In genomic region chr18:79405781-79406575, GRCh38 we compare ENCODE assay signal across 8 cellular contexts. TPM values are rescaled to one million over a fixed set of nuclear protein-coding genes. Genes with fewer than 3 reads are reported as not detected.
A peak's percentile ranks its signal among the peaks of the same experiment; 100 is the strongest.
DNase-seq lines count a peak whose midpoint lies in the region; ATAC-seq and TF ChIP-seq lines count a peak whose summit lies in the region.

No MANE protein-coding gene starts in this region.

- peaks cover 3 to 32% of the 10 kb centered on the region in 2 donors for H3K36me3 Mint-ChIP-seq in CD4-positive, alpha-beta memory T cell

- no peaks in the 10 kb centered on the region for H3K9me3 ChIP-seq in CD4-positive, alpha-beta memory T cell (ENCODE audit: control insufficient read depth in 1 of 2, low read length in 2 of 2)

- H3K9me3 Mint-ChIP-seq in CD4-positive, alpha-beta memory T cell = peaks cover 0 to 2% (median 0%) of the 10 kb centered on the region in 8 donors

- H3K4me3 ChIP-seq in CD4-positive, alpha-beta memory T cell (ENCODE audit: low read length in 2 of 2) = peak overlapping the region; percentile 49 to 60

- peak; percentile 91 to 98 (median 95) for DNase-seq in CD4-positive, alpha-beta memory T cell
- DNase-seq in NAMALWA (ENCODE audit: low spot score) (peak; percentile 94), activated T-helper 1 cell treated with Interleukin-2 at 50 U/mL for 16 hours (ENCODE audit: low read depth) (peak; percentile 76), left colon (peak; percentile 76 to 78), foreskin keratinocyte (no peak), NCI-H146 treated with DMSO at 0.1 percent for 48 hours (lab: John Stamatoyannopoulos, UW; ENCODE audit: unreplicated experiment) (no peak)
- peak; percentile 65 to 81 for DNase-seq in stimulated activated CD8-positive, alpha-beta memory T cell treated with anti-CD3 and anti-CD28 coated beads, Interleukin-15, amount 100 ng/mL, for 4 hours (ENCODE audit: low read depth in 2 of 2)

- peaks cover 3% of the 10 kb centered on the region for H3K36me3 ChIP-seq in CD4-positive, alpha-beta memory T cell (ENCODE audit: insufficient read depth, low read length)

- no peaks in the 10 kb centered on the region for H3K27me3 Mint-ChIP-seq in CD4-positive, alpha-beta memory T cell

- intact Hi-C loops in CD4-positive, alpha-beta memory T cell (cut with micrococcal nuclease) = loop anchor here (1.0 to 10.0 kb wide), 3 partner anchors 11 to 341 kb away; partner anchors contain the start of genes ATP9B, CTDP1 and NFATC1
- intact Hi-C loops in left colon (cut with DNase I, micrococcal nuclease) = no loop called here

- peak overlapping the region; percentile 83 to 95 (median 92) for H3K4me3 Mint-ChIP-seq in CD4-positive, alpha-beta memory T cell

- H3K27ac ChIP-seq in CD4-positive, alpha-beta memory T cell (ENCODE audit: low read depth, low read length) = peak overlapping the region; percentile 87
- no peak overlapping the region for H3K27ac ChIP-seq in foreskin keratinocyte

- ATAC-seq in GM21526 (IDR thresholded peaks at IDR 0.05; ENCODE audit: low FRiP score, unreplicated experiment) (peak; percentile 75), left colon (peak; percentile 48), foreskin keratinocyte (no peak)

- no peaks in the 10 kb centered on the region for H3K27me3 ChIP-seq in CD4-positive, alpha-beta memory T cell (ENCODE audit: insufficient read depth, low read length)
- H3K27me3 ChIP-seq in foreskin keratinocyte = no peaks in the 10 kb centered on the region

- peaks cover 40 to 66% (median 55%) of the 10 kb centered on the region in 4 donors for H3K4me1 Mint-ChIP-seq in CD4-positive, alpha-beta memory T cell

- no peak for TF ChIP-seq CTCF in foreskin keratinocyte (conservative IDR thresholded peaks at IDR 0.05)

- CTCF ChIA-PET in CD4-positive, alpha-beta memory T cell (lab: Charles Lee; ENCODE audit: partially characterized antibody) = interaction anchor here (0.7 to 4.2 kb wide), 9 partner anchors 8 to 239 kb away, joined by 3 to 20 read pairs (median 5); no protein-coding TSS in a partner anchor

- peak overlapping the region in 6 of 7 donors; percentile 95 to 100 (median 98) for H3K27ac Mint-ChIP-seq in CD4-positive, alpha-beta memory T cell

- POLR2A ChIA-PET in CD4-positive, alpha-beta memory T cell (lab: Charles Lee; ENCODE audit: partially characterized antibody) = interaction anchor here (0.8 to 17.0 kb wide), 12 partner anchors 8 to 338 kb away, joined by 3 to 173 read pairs (median 4); partner anchors contain the start of genes ATP9B and NFATC1

- peaks cover 62% of the 10 kb centered on the region for H3K4me1 ChIP-seq in CD4-positive, alpha-beta memory T cell (ENCODE audit: insufficient read depth, low read length)
- peaks cover 17% of the 10 kb centered on the region for H3K4me1 ChIP-seq in foreskin keratinocyte

RNA-seq across cellular contexts. Expression of gene NFATC1, which starts 10.2 kb away (rescaled TPM):
- total RNA-seq in CD4-positive, alpha-beta memory T cell = 10 to 100 TPM; 64.3 to 69.6 TPM
- 10 to 100 TPM; 15.3 to 45.5 TPM for polyA plus RNA-seq in CD4-positive, alpha-beta memory T cell
- total RNA-seq in left colon (1 to 10 TPM; 2.9 to 4.4 TPM), foreskin keratinocyte (4.4 and 7.3 TPM in 2 replicates)
- polyA plus RNA-seq in foreskin keratinocyte = 4.3 and 6.8 TPM in 2 replicates

Comparison
In these comparisons a context has a peak if more than half of its experiments do, and no peak if none do; other contexts are left out.
1. DNase-seq: peak in CD4-positive, alpha-beta memory T cell (5 of 5), NAMALWA (single experiment), activated T-helper 1 cell treated with Interleukin-2 at 50 U/mL for 16 hours (single experiment), left colon (2 of 2) and stimulated activated CD8-positive, alpha-beta memory T cell treated with anti-CD3 and anti-CD28 coated beads, Interleukin-15, amount 100 ng/mL, for 4 hours (2 of 2); none in foreskin keratinocyte (0 of 2) and NCI-H146 treated with DMSO at 0.1 percent for 48 hours (single experiment).